26 cellular contexts compared by ENCODE assay signal in genomic region chr2:126643431-126643830, GRCh38. TPM values are rescaled to one million over a fixed set of nuclear protein-coding genes. Genes with fewer than 3 reads are reported as not detected.
A peak's percentile ranks its signal among the peaks of the same experiment; 100 is the strongest.
DNase-seq lines count a peak whose midpoint lies in the region; TF ChIP-seq lines count a peak whose summit lies in the region.
"Had no signal": no experiment of that assay in that cellular context is flagged by ENCODE, and none has a peak within 500 bp of the region (broad histone marks: within the 10 kb centered on the region; RNA-seq: fewer than 3 reads in every experiment).

No MANE protein-coding gene starts in this region.

- no peaks in the 10 kb centered on the region for H4K20me1 ChIP-seq in H9 (ENCODE audit: control insufficient read depth, insufficient read depth, insufficient read length)

- H3K4me2 ChIP-seq in H9 (ENCODE audit: insufficient read depth, insufficient read length, low read length) (no peak overlapping the region), parathyroid adenoma (ENCODE audit: low read length) (no peak overlapping the region)

- no peak overlapping the region for H3K18ac ChIP-seq in H9 (ENCODE audit: insufficient read length, low read depth, low read length)

- H3K23ac ChIP-seq in H9 (ENCODE audit: insufficient read length, low read depth, low read length): no peak overlapping the region

- H2BK120ac ChIP-seq in H9 (ENCODE audit: low read depth, low read length, poor library complexity, severe bottlenecking): no peak overlapping the region

- H3K4ac ChIP-seq in H9 (ENCODE audit: low read depth, low read length): no peak overlapping the region

- H2BK12ac ChIP-seq in H9 (ENCODE audit: insufficient read length, low read depth, low read length): no peak overlapping the region

- H3K36me3 Mint-ChIP-seq in H9 (ENCODE audit: insufficient read depth in 1 of 3, low read depth in 3 of 3): no peaks in the 10 kb centered on the region; a peak in 1 of 7 replicates
- H3K36me3 Mint-ChIP-seq: activated naive CD4-positive, alpha-beta T cell treated with anti-CD3 and anti-CD28 coated beads, Interleukin-2, amount 50 U/mL, for 72 hours had no signal

- H3K27ac Mint-ChIP-seq in H9: no peak overlapping the region; a peak in 1 of 7 replicates
- H3K27ac Mint-ChIP-seq: activated naive CD4-positive, alpha-beta T cell treated with anti-CD3 and anti-CD28 coated beads, Interleukin-2, amount 50 U/mL, for 72 hours; activated T-helper 1 cell treated with anti-CD3 and anti-CD28 coated beads, Interleukin-12 subunit alpha, Interleukin-12 subunit beta, Interleukin-2, Interleukin-4 antibody, amounts not matched to agents 30 ng/mL and 10 ng/mL and 1 ng/mL, durations not matched to agents 14 hours and 24 hours and 36 hours; CD4-positive, alpha-beta T cell; stimulated activated naive CD8-positive, alpha-beta T cell treated with anti-CD3 and anti-CD28 coated beads, Interleukin-15, amount 100 ng/mL, for 72 hours had no signal

- no peak overlapping the region for H3K4me3 ChIP-seq in epithelial cell of proximal tubule (ENCODE audit: low read depth, low read length)
- no peak overlapping the region for H3K4me3 ChIP-seq in parathyroid adenoma (ENCODE audit: low read depth, low read length)
- H3K4me3 ChIP-seq: heart right ventricle, mucosa of descending colon, sigmoid colon, thyroid gland had no signal

- H3K36me3 ChIP-seq in parathyroid adenoma (ENCODE audit: control insufficient read depth, insufficient read depth, low read length): no peaks in the 10 kb centered on the region
- H3K36me3 ChIP-seq: heart right ventricle, sigmoid colon, thyroid gland had no signal

- peak; percentile 36 for DNase-seq in DMS 273 (lab: John Stamatoyannopoulos, UW; ENCODE audit: unreplicated experiment)
- DNase-seq in DMS 273 treated with DMSO at 0.1 percent for 48 hours (lab: John Stamatoyannopoulos, UW): no peak
- peak; percentile 48 for DNase-seq in H9
- DNase-seq in epithelial cell of proximal tubule (ENCODE audit: low read depth): no peak
- no peak for DNase-seq in GM10266 (ENCODE audit: extremely low spot score)
- DNase-seq in ACHN: no peak
- DNase-seq in dedifferentiated amniotic fluid mesenchymal stem cell (ENCODE audit: extremely low spot score): no peak
- DNase-seq: activated CD4-positive, alpha-beta T cell treated with anti-CD3 and anti-CD28 coated beads, Interleukin-2, amount 50 U/mL, for 1 hour; CD4-positive, alpha-beta T cell; foreskin fibroblast; heart right ventricle; mucosa of descending colon; NCI-H1048; NCI-H187 treated with DMSO at 0.1 percent for 48 hours; NCI-H526 treated with DMSO at 0.1 percent for 48 hours; sigmoid colon; stimulated activated CD4-positive, alpha-beta T cell treated with anti-CD3 and anti-CD28 coated beads, Interleukin-15, amount 100 ng/mL, for 24 hours; stimulated activated naive CD8-positive, alpha-beta T cell treated with anti-CD3 and anti-CD28 coated beads, Interleukin-15, amount 100 ng/mL, for 72 hours; T1000; thyroid gland had no signal

- H3K79me2 ChIP-seq in H9 (ENCODE audit: insufficient read depth, low read length): no peaks in the 10 kb centered on the region
- H3K79me2 ChIP-seq in parathyroid adenoma: no peaks in the 10 kb centered on the region

- in situ Hi-C loops in ACHN (cut with HindIII; ENCODE audit: low pct_ligation_motif_present, low pct_unique_long_range_greater_than_20kb, low sequenced_read_pairs): no loop called here

- H3K56ac ChIP-seq in H9 (ENCODE audit: insufficient read length, low read depth, low read length): no peak overlapping the region

- H3K79me1 ChIP-seq in H9 (ENCODE audit: insufficient read depth, low read depth, low read length, poor library complexity, severe bottlenecking): no peaks in the 10 kb centered on the region

- no peak overlapping the region for H2AFZ ChIP-seq in H9 (ENCODE audit: low read length)
- peak overlapping the region; percentile 31 for H2AFZ ChIP-seq in parathyroid adenoma

- H2BK15ac ChIP-seq in H9 (ENCODE audit: low read depth, low read length): no peak overlapping the region

- H2AK5ac ChIP-seq in H9 (ENCODE audit: insufficient read length, low read length): no peak overlapping the region

- H2BK5ac ChIP-seq in H9 (ENCODE audit: insufficient read length, low read length): no peak overlapping the region

- no peak overlapping the region for H4K5ac ChIP-seq in H9 (ENCODE audit: insufficient read length, low read depth, low read length)

- H4K91ac ChIP-seq in H9 (ENCODE audit: insufficient read length, low read depth, low read length): no peak overlapping the region

- H3K9ac ChIP-seq in H9 (ENCODE audit: extremely low read depth, insufficient read length, low read length) (no peak overlapping the region), parathyroid adenoma (no peak overlapping the region)

- no peak overlapping the region for H3K4me3 Mint-ChIP-seq in H9
- H3K4me3 Mint-ChIP-seq: activated T-helper 1 cell treated with anti-CD3 and anti-CD28 coated beads, Interleukin-12 subunit alpha, Interleukin-12 subunit beta, Interleukin-2, Interleukin-4 antibody, amounts not matched to agents 30 ng/mL and 10 ng/mL and 1 ng/mL, durations not matched to agents 14 hours and 24 hours and 36 hours; CD4-positive, alpha-beta T cell; central memory CD8-positive, alpha-beta T cell; stimulated activated naive CD8-positive, alpha-beta T cell treated with anti-CD3 and anti-CD28 coated beads, Interleukin-15, amount 100 ng/mL, for 72 hours had no signal

- H4K8ac ChIP-seq in H9 (replicated peaks; ENCODE audit: insufficient read length, low read depth, low read length): no peak overlapping the region

- H3K27ac ChIP-seq in H9 (ENCODE audit: insufficient read length, low read depth, low read length): no peak overlapping the region
- no peak overlapping the region for H3K27ac ChIP-seq in parathyroid adenoma
- H3K27ac ChIP-seq: 22Rv1, epithelial cell of prostate, heart right ventricle, sigmoid colon, thyroid gland had no signal

- H3K4me1 ChIP-seq in H9 (ENCODE audit: insufficient read depth, low read length): peaks cover 4% of the 10 kb centered on the region; the same call in 1 of the 2 replicates
- H3K4me1 ChIP-seq in parathyroid adenoma: no peaks in the 10 kb centered on the region
- H3K4me1 ChIP-seq: heart right ventricle, sigmoid colon, thyroid gland had no signal

- H3K9me3 ChIP-seq in H9 (ENCODE audit: control insufficient read depth, low read depth, low read length): no peaks in the 10 kb centered on the region
- H3K9me3 ChIP-seq in parathyroid adenoma (ENCODE audit: control insufficient read depth, low read length): no peaks in the 10 kb centered on the region
- H3K9me3 ChIP-seq: heart right ventricle, mucosa of descending colon, sigmoid colon, thyroid gland had no signal

- H3K9me3 Mint-ChIP-seq in H9: no peaks in the 10 kb centered on the region
- H3K9me3 Mint-ChIP-seq: CD4-positive, alpha-beta T cell; central memory CD8-positive, alpha-beta T cell had no signal

- H3K23me2 ChIP-seq in H9 (ENCODE audit: insufficient read length, low read depth, low read length, poor library complexity, severe bottlenecking): no peaks in the 10 kb centered on the region

- H3K27me3 ChIP-seq in H9 (ENCODE audit: insufficient read depth, low read length) (no peaks in the 10 kb centered on the region), parathyroid adenoma (ENCODE audit: control insufficient read depth, insufficient read depth, low read length) (no peaks in the 10 kb centered on the region)
- H3K27me3 ChIP-seq: heart right ventricle, sigmoid colon, thyroid gland had no signal

- peaks cover 2% of the 10 kb centered on the region; the same call in 1 of the 2 replicates for H3K27me3 Mint-ChIP-seq in H9 (ENCODE audit: low read depth)
- H3K27me3 Mint-ChIP-seq: CD4-positive, alpha-beta T cell; central memory CD8-positive, alpha-beta T cell; stimulated activated naive CD8-positive, alpha-beta T cell treated with anti-CD3 and anti-CD28 coated beads, Interleukin-15, amount 100 ng/mL, for 72 hours had no signal

- peaks cover 17 to 24% of the 10 kb centered on the region in 2 experiments for H3K4me1 Mint-ChIP-seq in H9
- H3K4me1 Mint-ChIP-seq: central memory CD8-positive, alpha-beta T cell had no signal

- TF ChIP-seq CTCF in H9 (conservative IDR thresholded peaks at IDR 0.05) (peak; percentile 45; the same call in 2 of the 3 replicates), epithelial cell of proximal tubule (conservative IDR thresholded peaks at IDR 0.05; ENCODE audit: low read depth, low read length) (peak; percentile 15), parathyroid adenoma (IDR thresholded peaks at IDR 0.05) (peak; percentile 46), GM10266 (IDR thresholded peaks at IDR 0.05; ENCODE audit: control insufficient read depth, insufficient read depth, low read depth, missing control alignments) (no peak)

- no peak overlapping the region for H2BK20ac ChIP-seq in H9 (ENCODE audit: low read depth, low read length, poor library complexity, severe bottlenecking)

- H3T11ph ChIP-seq in H9 (ENCODE audit: low read length): no peak overlapping the region

- WGBS in H9 (ENCODE audit: extremely low coverage, insufficient read length, low lambda C conversion rate): no CpG with 5 or more reads among the region's 6 CpGs

- H3K14ac ChIP-seq in H9 (ENCODE audit: insufficient read depth, low read length): no peak overlapping the region

RNA-seq across cellular contexts. Expression of gene GYPC, which starts 12.5 kb away (rescaled TPM):
- total RNA-seq in H9 (2021) (13.6 and 14.0 TPM in 2 replicates), epithelial cell of proximal tubule (59.9 and 101 TPM in 2 replicates)

Comparison
In these comparisons a context has a peak if more than half of its experiments do, and no peak if none do; other contexts are left out.
1. DNase-seq: peak in DMS 273 (single experiment) and H9 (single experiment); none in DMS 273 treated with DMSO at 0.1 percent for 48 hours (single experiment), epithelial cell of proximal tubule (single experiment), GM10266 (single experiment), ACHN (single experiment) and dedifferentiated amniotic fluid mesenchymal stem cell (single experiment).